ENCODE assay signal across 8 cellular contexts in genomic region chr11:59560702-59561469, GRCh38. TPM values are rescaled to one million over a fixed set of nuclear protein-coding genes. Genes with fewer than 3 reads are reported as not detected.
DNase-seq lines count a peak whose midpoint lies in the region; ATAC-seq and TF ChIP-seq lines count a peak whose summit lies in the region.

No MANE protein-coding gene starts in this region.

- CTCF ChIA-PET in AG04450 (lab: Charles Lee): interaction anchor here (1.4 kb wide), 1 partner anchor 11 kb away, joined by 4 read pairs; no protein-coding TSS in a partner anchor
- CTCF ChIA-PET in activated CD4-positive, alpha-beta T cell treated with anti-CD3 and anti-CD28 coated beads, Interleukin-2, amount 10 ng/mL, durations not matched to agents 7 days and 5 days (lab: Charles Lee): interaction anchor here (0.6 to 3.0 kb wide), 7 partner anchors 9 to 108 kb away, joined by 3 to 15 read pairs (median 5); partner anchors contain the start of gene PATL1

- peaks cover 13% of the 10 kb centered on the region for H3K27me3 Mint-ChIP-seq in activated CD4-positive, alpha-beta T cell treated with anti-CD3 and anti-CD28 coated beads, Interleukin-2, amount 10 ng/mL, durations not matched to agents 7 days and 5 days
- peaks cover 23% of the 10 kb centered on the region for H3K27me3 Mint-ChIP-seq in dendritic cell treated with granulocyte-macrophage colony-stimulating factor and Interleukin-4, amounts not matched to agents 40 ng/mL and 50 ng/mL, for 4 days

- peak overlapping the region; percentile 57 to 61 for H3K9ac ChIP-seq in liver (ENCODE audit: low read depth in 1 of 2, low read length in 2 of 2)

- peaks cover 54% of the 10 kb centered on the region for H3K4me1 Mint-ChIP-seq in activated CD4-positive, alpha-beta T cell treated with anti-CD3 and anti-CD28 coated beads, Interleukin-2, amount 10 ng/mL, durations not matched to agents 7 days and 5 days
- H3K4me1 Mint-ChIP-seq in dendritic cell treated with granulocyte-macrophage colony-stimulating factor and Interleukin-4, amounts not matched to agents 40 ng/mL and 50 ng/mL, for 4 days (ENCODE audit: low read depth): peaks cover 51% of the 10 kb centered on the region

- intact Hi-C loops in dendritic cell treated with granulocyte-macrophage colony-stimulating factor and Interleukin-4, amounts not matched to agents 40 ng/mL and 50 ng/mL, for 4 days (cut with micrococcal nuclease): loop anchor here (5.0 kb wide), 2 partner anchors 56 to 106 kb away; partner anchors contain the start of genes OSBP and PATL1

- TF ChIP-seq CTCF in AG04450 (IDR thresholded peaks at IDR 0.05; ENCODE audit: low read depth, low read length) (no peak), liver (IDR thresholded peaks at IDR 0.05; ENCODE audit: low read depth, low read length, missing input control) (no peak)

- H3K27me3 ChIP-seq in AG04450 (ENCODE audit: control insufficient read depth, insufficient read depth, low read length) (no peaks in the 10 kb centered on the region), liver (ENCODE audit: control insufficient read depth in 4 of 4, insufficient read depth in 4 of 4, low read length in 3 of 4) (no peaks in the 10 kb centered on the region)

- no peaks in the 10 kb centered on the region for H3K9me3 Mint-ChIP-seq in activated CD4-positive, alpha-beta T cell treated with anti-CD3 and anti-CD28 coated beads, Interleukin-2, amount 10 ng/mL, durations not matched to agents 7 days and 5 days
- H3K9me3 Mint-ChIP-seq in dendritic cell treated with granulocyte-macrophage colony-stimulating factor and Interleukin-4, amounts not matched to agents 40 ng/mL and 50 ng/mL, for 4 days: no peaks in the 10 kb centered on the region

- no peaks in the 10 kb centered on the region for H3K9me3 ChIP-seq in AG04450 (ENCODE audit: control insufficient read depth, insufficient read depth, low read length)
- peaks cover 0 to 9% (median 0%) of the 10 kb centered on the region in 4 donors for H3K9me3 ChIP-seq in liver (ENCODE audit: control insufficient read depth in 4 of 4, low read length in 3 of 4)

- DNase-seq in AG04450 (ENCODE audit: low read depth, low spot score): no peak
- peak; percentile 70 to 81 for DNase-seq in NCI-H524 (lab: John Stamatoyannopoulos, UW)
- peak; percentile 79 for DNase-seq in activated CD4-positive, alpha-beta T cell treated with anti-CD3 and anti-CD28 coated beads, Interleukin-2, amount 10 ng/mL, durations not matched to agents 7 days and 5 days
- peak; percentile 68 to 78 for DNase-seq in stimulated activated CD4-positive, alpha-beta T cell treated with anti-CD3 and anti-CD28 coated beads, Interleukin-2, amount 100 ng/mL, for 48 hours

- WGBS in liver: 9% methylated on average over 39 of the region's 39 CpGs

- H3K27ac Mint-ChIP-seq in activated CD4-positive, alpha-beta T cell treated with anti-CD3 and anti-CD28 coated beads, Interleukin-2, amount 10 ng/mL, durations not matched to agents 7 days and 5 days: peak overlapping the region; percentile 88
- H3K27ac Mint-ChIP-seq in dendritic cell treated with granulocyte-macrophage colony-stimulating factor and Interleukin-4, amounts not matched to agents 40 ng/mL and 50 ng/mL, for 4 days: peak overlapping the region; percentile 64

- H3K36me3 ChIP-seq in liver (ENCODE audit: control insufficient read depth in 4 of 4, insufficient read depth in 3 of 4, low read depth in 1 of 4, low read length in 3 of 4): no peaks in the 10 kb centered on the region

- POLR2A ChIA-PET in AG04450 (lab: Yijun Ruan, JAX): interaction anchor here (0.8 to 1.5 kb wide), 2 partner anchors 11 to 108 kb away, joined by 4 to 8 read pairs; partner anchors contain the start of gene PATL1
- POLR2A ChIA-PET in activated CD4-positive, alpha-beta T cell treated with anti-CD3 and anti-CD28 coated beads, Interleukin-2, amount 10 ng/mL, durations not matched to agents 7 days and 5 days (lab: Charles Lee): no interaction called here

- no peaks in the 10 kb centered on the region for H3K36me3 Mint-ChIP-seq in activated CD4-positive, alpha-beta T cell treated with anti-CD3 and anti-CD28 coated beads, Interleukin-2, amount 10 ng/mL, durations not matched to agents 7 days and 5 days (ENCODE audit: low read depth)
- peaks cover 5% of the 10 kb centered on the region for H3K36me3 Mint-ChIP-seq in dendritic cell treated with granulocyte-macrophage colony-stimulating factor and Interleukin-4, amounts not matched to agents 40 ng/mL and 50 ng/mL, for 4 days (ENCODE audit: low read depth)

- no peak for TF ChIP-seq RAD21 in liver (IDR thresholded peaks at IDR 0.05)

- H3K4me3 ChIP-seq in AG04450 (ENCODE audit: low read depth, low read length): peak overlapping the region; percentile 100
- peak overlapping the region; percentile 50 to 94 (median 53) for H3K4me3 ChIP-seq in liver (ENCODE audit: low read depth in 1 of 3, low read length in 3 of 3)

- peaks cover 0 to 17% (median 6%) of the 10 kb centered on the region in 4 donors for H3K4me1 ChIP-seq in liver (ENCODE audit: control insufficient read depth in 4 of 4, insufficient read depth in 4 of 4, low read length in 3 of 4)

- ATAC-seq in GM19023 (IDR thresholded peaks at IDR 0.05; ENCODE audit: unreplicated experiment): peak; percentile 51
- peak; percentile 40 for ATAC-seq in HG03280 (IDR thresholded peaks at IDR 0.05; ENCODE audit: unreplicated experiment)

- peak overlapping the region; percentile 91 for H3K27ac ChIP-seq in AG04450 (ENCODE audit: low read depth, low read length)
- peak overlapping the region; percentile 51 to 80 for H3K27ac ChIP-seq in liver (ENCODE audit: low read depth in 1 of 2, low read length in 2 of 2)

- H3K4me3 Mint-ChIP-seq in activated CD4-positive, alpha-beta T cell treated with anti-CD3 and anti-CD28 coated beads, Interleukin-2, amount 10 ng/mL, durations not matched to agents 7 days and 5 days: peak overlapping the region; percentile 82
- peak overlapping the region; percentile 77 for H3K4me3 Mint-ChIP-seq in dendritic cell treated with granulocyte-macrophage colony-stimulating factor and Interleukin-4, amounts not matched to agents 40 ng/mL and 50 ng/mL, for 4 days

TF ChIP-seq in liver, 16 proteins besides CTCF, POLR2A, EP300 and RAD21:
- peak; percentile 10 for TF ChIP-seq SP1 (IDR thresholded peaks at IDR 0.05)
- TF ChIP-seq JUND (IDR thresholded peaks at IDR 0.05): no peak

RNA-seq across cellular contexts. Expression of gene OR4D9, which starts 49.5 kb away (rescaled TPM):
- not detected in 2 replicates for polyA plus RNA-seq in AG04450 (2011; rRNA removed)
- polyA minus RNA-seq in AG04450 (2011; rRNA and poly(A)+ RNA removed): not detected in 2 replicates
- total RNA-seq in activated CD4-positive, alpha-beta T cell treated with anti-CD3 and anti-CD28 coated beads, Interleukin-2, amount 10 ng/mL, durations not matched to agents 7 days and 5 days: not detected
- total RNA-seq in liver: not detected
- not detected for polyA plus RNA-seq in liver

RNA-seq across cellular contexts. Expression of gene OSBP, which starts 54.7 kb away (rescaled TPM):
- polyA plus RNA-seq in AG04450 (2011; rRNA removed): 28.4 and 30.4 TPM in 2 replicates
- 28.4 and 35.0 TPM in 2 replicates for polyA minus RNA-seq in AG04450 (2011; rRNA and poly(A)+ RNA removed)
- 10 to 100 TPM; 36.4 to 43.6 TPM for total RNA-seq in activated CD4-positive, alpha-beta T cell treated with anti-CD3 and anti-CD28 coated beads, Interleukin-2, amount 10 ng/mL, durations not matched to agents 7 days and 5 days
- total RNA-seq in liver: 10 to 100 TPM; 25.3 to 92.5 TPM
- 10 to 100 TPM; 16.5 to 47.8 TPM for polyA plus RNA-seq in liver

RNA-seq across cellular contexts. Expression of gene OR4D11, which starts 57.5 kb away (rescaled TPM):
- not detected in 2 replicates for polyA plus RNA-seq in AG04450 (2011; rRNA removed)
- not detected in 2 replicates for polyA minus RNA-seq in AG04450 (2011; rRNA and poly(A)+ RNA removed)
- not detected for total RNA-seq in activated CD4-positive, alpha-beta T cell treated with anti-CD3 and anti-CD28 coated beads, Interleukin-2, amount 10 ng/mL, durations not matched to agents 7 days and 5 days
- total RNA-seq in liver: not detected
- polyA plus RNA-seq in liver: not detected
